In genomic region chr3:163983948-163984347, GRCh38 we compare ENCODE assay signal across 35 cellular contexts.
DNase-seq lines count a peak whose midpoint lies in the region; ATAC-seq, FAIRE-seq and TF ChIP-seq lines count a peak whose summit lies in the region.
"Had no signal": no experiment of that assay in that cellular context is flagged by ENCODE, and none has a peak within 500 bp of the region (broad histone marks: within the 10 kb centered on the region; RNA-seq: fewer than 3 reads in every experiment).

No MANE protein-coding gene starts in this region.

- H3K9me3 ChIP-seq in HepG2 (ENCODE audit: low read length) (no peaks in the 10 kb centered on the region), right lobe of liver (no peaks in the 10 kb centered on the region), A549 (peaks cover 5% of the 10 kb centered on the region; the same call in 1 of the 3 replicates), IMR-90 (ENCODE audit: control insufficient read depth, insufficient read depth, low read length) (peaks cover 2% of the 10 kb centered on the region; the same call in 1 of the 2 replicates), K562 (replicated peaks; ENCODE audit: control insufficient read depth, insufficient read depth, low read depth, low read length) (no peaks in the 10 kb centered on the region), MG63 (no peaks in the 10 kb centered on the region), endodermal cell (ENCODE audit: control insufficient read depth, low read length) (no peaks in the 10 kb centered on the region)
- H3K9me3 ChIP-seq: BE2C; BLaER1; BLaER1 treated with 17β-estradiol and CSF1 and Interleukin-3, amounts not matched to agents 10 nM and 100 nM; Caco-2 had no signal

- H3K27ac ChIP-seq in HepG2 (ENCODE audit: extremely low read length, insufficient read depth, low read length): no peak overlapping the region
- no peak overlapping the region for H3K27ac ChIP-seq in right lobe of liver
- no peak overlapping the region for H3K27ac ChIP-seq in A549
- no peak overlapping the region for H3K27ac ChIP-seq in IMR-90 (ENCODE audit: insufficient read depth, low read length)
- no peak overlapping the region for H3K27ac ChIP-seq in K562 (ENCODE audit: extremely low read depth, low read depth, low read length)
- H3K27ac ChIP-seq in endodermal cell (ENCODE audit: low read depth, low read length): no peak overlapping the region
- H3K27ac ChIP-seq: 22Rv1; BLaER1; BLaER1 treated with 17β-estradiol and CSF1 and Interleukin-3, amounts not matched to agents 10 nM and 100 nM; C4-2B had no signal

- in situ Hi-C loops in HepG2 (cut with HindIII; ENCODE audit: extremely low pct_ligation_motif_present, low pct_unique_long_range_greater_than_20kb) (no loop called here), IMR-90 (cut with MboI; ENCODE audit: low sequenced_read_pairs) (no loop called here), K562 (cut with MboI) (no loop called here)

- FAIRE-seq in HepG2 (lab: Jason Lieb, UNC) (no peak), A549 (lab: Jason Lieb, UNC) (no peak), K562 (lab: Jason Lieb, UNC) (no peak)
- FAIRE-seq: D721Med had no signal

- no peak overlapping the region for H2AFZ ChIP-seq in HepG2 (ENCODE audit: low read length)
- H2AFZ ChIP-seq in IMR-90 (replicated peaks; ENCODE audit: low read length, poor library complexity): no peak overlapping the region
- H2AFZ ChIP-seq in K562 (ENCODE audit: low read depth, low read length): no peak overlapping the region

- POLR2A ChIA-PET in HepG2 (lab: Yijun Ruan, JAX) (no interaction called here), A549 (lab: Yijun Ruan, JAX) (no interaction called here), IMR-90 (lab: Charles Lee; ENCODE audit: unreplicated experiment) (no interaction called here), K562 (lab: Yijun Ruan, JAX) (no interaction called here)

- no peak overlapping the region for H3K4me3 ChIP-seq in HepG2 (replicated peaks in 1 of 3; ENCODE audit: insufficient read depth in 1 of 3, low read depth in 2 of 3, low read length in 3 of 3)
- no peak overlapping the region for H3K4me3 ChIP-seq in right lobe of liver
- H3K4me3 ChIP-seq in A549: no peak overlapping the region
- H3K4me3 ChIP-seq in IMR-90 (ENCODE audit: insufficient read depth, low read depth, low read length): no peak overlapping the region
- H3K4me3 ChIP-seq in K562: no peak overlapping the region
- no peak overlapping the region for H3K4me3 ChIP-seq in MG63
- H3K4me3 ChIP-seq in endodermal cell (ENCODE audit: low read length): no peak overlapping the region
- H3K4me3 ChIP-seq: BLaER1; BLaER1 treated with 17β-estradiol and CSF1 and Interleukin-3, amounts not matched to agents 10 nM and 100 nM had no signal

- H3K79me2 ChIP-seq in HepG2 (ENCODE audit: insufficient read depth, low read length) (no peaks in the 10 kb centered on the region), K562 (ENCODE audit: control insufficient read depth, insufficient read depth, low read length) (no peaks in the 10 kb centered on the region)

- ATAC-seq in HepG2 (no peak), right lobe of liver (no peak), A549 (no peak), IMR-90 (ENCODE audit: low read depth) (no peak), K562 (no peak)
- ATAC-seq: CD8-positive, alpha-beta T cell had no signal

- no peak overlapping the region for H3K56ac ChIP-seq in IMR-90 (ENCODE audit: extremely low read depth, insufficient read depth, low read length)

- no peak overlapping the region for H3K9ac ChIP-seq in HepG2 (ENCODE audit: insufficient read depth, low read depth, low read length)
- H3K9ac ChIP-seq in IMR-90 (ENCODE audit: low read depth, low read length): no peak overlapping the region
- H3K9ac ChIP-seq in K562 (ENCODE audit: insufficient read depth in 1 of 2, low read depth in 2 of 2, low read length in 2 of 2): no peak overlapping the region
- H3K9ac ChIP-seq in endodermal cell (ENCODE audit: extremely low read depth, low read length, poor library complexity, severe bottlenecking): no peak overlapping the region
- H3K9ac ChIP-seq: BLaER1; BLaER1 treated with 17β-estradiol and CSF1 and Interleukin-3, amounts not matched to agents 10 nM and 100 nM had no signal

- no peak overlapping the region for H2AK9ac ChIP-seq in IMR-90 (replicated peaks; ENCODE audit: low read depth, low read length, poor library complexity)

- no peak overlapping the region for H3K27ac Mint-ChIP-seq in endodermal cell
- H3K27ac Mint-ChIP-seq: B cell; CD14-positive monocyte; CD4-positive, alpha-beta memory T cell; CD4-positive, alpha-beta T cell; CD4-positive, CD25-positive, alpha-beta regulatory T cell; CD8-positive, alpha-beta memory T cell; CD8-positive, alpha-beta T cell had no signal

- 3% methylated on average over 6 of the region's 6 CpGs for WGBS in HepG2 (ENCODE audit: low lambda C conversion rate)
- 52% methylated on average over 6 of the region's 6 CpGs for WGBS in right lobe of liver (ENCODE audit: insufficient coverage, low coverage, low lambda C conversion rate, missing lambda C conversion rate)
- 44% methylated on average over 6 of the region's 6 CpGs for WGBS in A549 (ENCODE audit: missing lambda C conversion rate)
- no CpG with 5 or more reads among the region's 6 CpGs for WGBS in IMR-90 (ENCODE audit: extremely low coverage in 2 of 2, insufficient read length in 1 of 2), 2 experiments
- 0% methylated on average over 6 of the region's 6 CpGs for WGBS in K562 (ENCODE audit: insufficient coverage, low coverage, missing lambda C conversion rate)
- 80 to 96% methylated on average over 1 to 6 of the region's 6 CpGs for WGBS in endodermal cell (ENCODE audit: insufficient coverage in 1 of 2, insufficient read length in 1 of 2), 2 experiments

- H4K20me1 ChIP-seq in HepG2 (ENCODE audit: insufficient read depth, low read length): no peaks in the 10 kb centered on the region
- H4K20me1 ChIP-seq in IMR-90 (ENCODE audit: insufficient read depth, low read length): no peaks in the 10 kb centered on the region
- H4K20me1 ChIP-seq in K562 (replicated peaks; ENCODE audit: control insufficient read depth, insufficient read depth, low read length): no peaks in the 10 kb centered on the region
- H4K20me1 ChIP-seq: BLaER1; BLaER1 treated with 17β-estradiol and CSF1 and Interleukin-3, amounts not matched to agents 10 nM and 100 nM had no signal

- no peaks in the 10 kb centered on the region for H3K36me3 ChIP-seq in HepG2 (replicated peaks in 1 of 2; ENCODE audit: control insufficient read depth in 1 of 2, insufficient read depth in 2 of 2, low read length in 2 of 2)
- no peaks in the 10 kb centered on the region for H3K36me3 ChIP-seq in right lobe of liver
- no peaks in the 10 kb centered on the region for H3K36me3 ChIP-seq in IMR-90 (ENCODE audit: control insufficient read depth, insufficient read depth, low read length)
- H3K36me3 ChIP-seq in K562 (ENCODE audit: control insufficient read depth, insufficient read depth, low read length): no peaks in the 10 kb centered on the region
- no peaks in the 10 kb centered on the region for H3K36me3 ChIP-seq in MG63
- H3K36me3 ChIP-seq in endodermal cell (ENCODE audit: control insufficient read depth, insufficient read depth, low read length): no peaks in the 10 kb centered on the region
- H3K36me3 ChIP-seq: BE2C; BLaER1; BLaER1 treated with 17β-estradiol and CSF1 and Interleukin-3, amounts not matched to agents 10 nM and 100 nM had no signal

- no peak overlapping the region for H4K5ac ChIP-seq in IMR-90 (ENCODE audit: low read depth, low read length)

- no peak for TF ChIP-seq EP300 in HepG2 (IDR thresholded peaks at IDR 0.05; ENCODE audit: low read depth in 2 of 2, low read length in 2 of 2)
- no peak for TF ChIP-seq EP300 in HepG2 (CRISPR knock-in tag; IDR thresholded peaks at IDR 0.05; ENCODE audit: borderline replicate concordance)
- TF ChIP-seq EP300 in A549 (IDR thresholded peaks at IDR 0.05): no peak
- TF ChIP-seq EP300 in K562 (IDR thresholded peaks at IDR 0.05; ENCODE audit: low read length): no peak

- TF ChIP-seq CTCF in HepG2 (CRISPR knock-in tag; IDR thresholded peaks at IDR 0.05) (no peak), right lobe of liver (IDR thresholded peaks at IDR 0.05) (no peak), A549 (IDR thresholded peaks at IDR 0.05) (no peak), IMR-90 (conservative IDR thresholded peaks at IDR 0.05; ENCODE audit: low read depth, low read length) (no peak), K562 (IDR thresholded peaks at IDR 0.05 in 2 of 3, conservative IDR thresholded peaks at IDR 0.05 in 1 of 3; ENCODE audit: insufficient read depth in 2 of 3, low read depth in 1 of 3, low read length in 3 of 3) (no peak), endodermal cell (conservative IDR thresholded peaks at IDR 0.05) (no peak)

- intact Hi-C loops in HepG2 (cut with micrococcal nuclease; ENCODE audit: unreplicated experiment) (no loop called here), right lobe of liver (cut with DNase I) (no loop called here), IMR-90 (cut with micrococcal nuclease) (no loop called here), K562 (cut with micrococcal nuclease) (no loop called here)

- H2BK5ac ChIP-seq in IMR-90 (ENCODE audit: low read depth, low read length, poor library complexity, severe bottlenecking): no peak overlapping the region

- H2BK120ac ChIP-seq in IMR-90 (ENCODE audit: low read depth, low read length): no peak overlapping the region

- no peaks in the 10 kb centered on the region for H3K79me1 ChIP-seq in IMR-90 (ENCODE audit: low read depth in 1 of 2, low read length in 2 of 2)

- H3K27me3 ChIP-seq in HepG2 (ENCODE audit: control insufficient read depth in 1 of 2, insufficient read depth in 2 of 2, low read length in 2 of 2) (no peaks in the 10 kb centered on the region), right lobe of liver (no peaks in the 10 kb centered on the region), IMR-90 (ENCODE audit: control insufficient read depth, insufficient read depth, low read length) (no peaks in the 10 kb centered on the region), K562 (ENCODE audit: control insufficient read depth in 2 of 2, insufficient read depth in 2 of 2, low read length in 2 of 2) (no peaks in the 10 kb centered on the region), MG63 (no peaks in the 10 kb centered on the region), endodermal cell (ENCODE audit: control insufficient read depth, insufficient read depth, low read length, poor library complexity, severe bottlenecking) (no peaks in the 10 kb centered on the region)
- H3K27me3 ChIP-seq: BE2C; BLaER1; BLaER1 treated with 17β-estradiol and CSF1 and Interleukin-3, amounts not matched to agents 10 nM and 100 nM had no signal

- peaks cover 4% of the 10 kb centered on the region for H3K9me3 Mint-ChIP-seq in endodermal cell

- DNase-seq in HepG2 (ENCODE audit: low spot score) (no peak), right lobe of liver (no peak), A549 (ENCODE audit: low read depth in 1 of 2, low spot score in 1 of 2) (no peak), IMR-90 (no peak), K562 (ENCODE audit: extremely low read depth in 1 of 4, low spot score in 3 of 4) (no peak), MG63 (no peak), endodermal cell (no peak)
- no peak for DNase-seq in activated CD8-positive, alpha-beta memory T cell treated with anti-CD3 and anti-CD28 coated beads, Interleukin-2, amount 50 U/mL, for 48 hours
- DNase-seq: 8988T; ACHN; AML-193; BE2C; C1 segment of cervical spinal cord; Caco-2; Calu3; CD4-positive, alpha-beta memory T cell; CD4-positive, alpha-beta T cell; CD4-positive, CD25-positive, alpha-beta regulatory T cell; CD8-positive, alpha-beta memory T cell; CD8-positive, alpha-beta T cell; COR-L47; DMS 273 treated with DMSO at 0.1 percent for 48 hours; DMS153; DMS53; DMS79; DMS79 treated with DMSO at 0.1 percent for 48 hours; DND-41; EL had no signal

- no peak overlapping the region for H3K23ac ChIP-seq in IMR-90 (ENCODE audit: low read depth, low read length)

- BruUV-seq in HepG2 (replicated peaks; lab: Mats Ljungman, UMichigan): no TSS peak
- no TSS peak for BruUV-seq in IMR-90 (replicated peaks; lab: Mats Ljungman, UMichigan)
- no TSS peak for BruUV-seq in K562 (replicated peaks; lab: Mats Ljungman, UMichigan)

- CTCF ChIA-PET in HepG2 (lab: Yijun Ruan, JAX; ENCODE audit: low intra/inter-chr PET ratio, low total read pairs) (no interaction called here), A549 (lab: Yijun Ruan, JAX) (no interaction called here), IMR-90 (lab: Yijun Ruan, JAX) (no interaction called here), K562 (lab: Yijun Ruan, JAX; ENCODE audit: low intra/inter-chr PET ratio) (no interaction called here)

- H3K4me3 Mint-ChIP-seq in endodermal cell: no peak overlapping the region
- H3K4me3 Mint-ChIP-seq: B cell; CD14-positive monocyte; CD4-positive, alpha-beta memory T cell; CD4-positive, alpha-beta T cell; CD4-positive, CD25-positive, alpha-beta regulatory T cell; CD8-positive, alpha-beta memory T cell; CD8-positive, alpha-beta T cell had no signal

- H2AK5ac ChIP-seq in IMR-90 (ENCODE audit: low read depth, low read length): no peak overlapping the region

- H2BK20ac ChIP-seq in IMR-90 (ENCODE audit: low read depth, low read length): no peak overlapping the region

- no peaks in the 10 kb centered on the region for H3K36me3 Mint-ChIP-seq in endodermal cell (ENCODE audit: low read depth)
- H3K36me3 Mint-ChIP-seq: CD14-positive monocyte; CD4-positive, alpha-beta memory T cell; CD4-positive, CD25-positive, alpha-beta regulatory T cell; CD8-positive, alpha-beta memory T cell; CD8-positive, alpha-beta T cell had no signal

- no peak overlapping the region for H3K4ac ChIP-seq in IMR-90 (ENCODE audit: low read depth, low read length)

- H3K14ac ChIP-seq in IMR-90 (replicated peaks; ENCODE audit: low read depth, low read length): no peak overlapping the region

- peaks cover 6% of the 10 kb centered on the region for H3K4me1 Mint-ChIP-seq in endodermal cell
- H3K4me1 Mint-ChIP-seq: B cell; CD14-positive monocyte; CD4-positive, alpha-beta memory T cell; CD4-positive, CD25-positive, alpha-beta regulatory T cell; CD8-positive, alpha-beta memory T cell had no signal

- H3K4me2 ChIP-seq in HepG2 (ENCODE audit: low read depth, low read length) (no peak overlapping the region), A549 (no peak overlapping the region), IMR-90 (ENCODE audit: low read depth, low read length) (no peak overlapping the region), K562 (ENCODE audit: insufficient read depth, low read length) (no peak overlapping the region)
- H3K4me2 ChIP-seq: BLaER1; BLaER1 treated with 17β-estradiol and CSF1 and Interleukin-3, amounts not matched to agents 10 nM and 100 nM had no signal

- no peak for TF ChIP-seq POLR2A in HepG2 (IDR thresholded peaks at IDR 0.05; ENCODE audit: insufficient read depth in 1 of 2, low read depth in 2 of 2, low read length in 2 of 2)
- no peak for TF ChIP-seq POLR2A in right lobe of liver (IDR thresholded peaks at IDR 0.05)
- no peak for TF ChIP-seq POLR2A in A549 (IDR thresholded peaks at IDR 0.05; ENCODE audit: low read length)
- no peak for TF ChIP-seq POLR2A in IMR-90 (IDR thresholded peaks at IDR 0.05; ENCODE audit: low read depth, low read length)
- no peak for TF ChIP-seq POLR2A in K562 (conservative IDR thresholded peaks at IDR 0.05)

- no peaks in the 10 kb centered on the region for H3K4me1 ChIP-seq in HepG2 (ENCODE audit: insufficient read depth, low read length)
- H3K4me1 ChIP-seq in right lobe of liver: no peaks in the 10 kb centered on the region
- no peaks in the 10 kb centered on the region for H3K4me1 ChIP-seq in A549
- no peaks in the 10 kb centered on the region for H3K4me1 ChIP-seq in IMR-90 (ENCODE audit: control insufficient read depth, insufficient read depth, low read length)
- no peaks in the 10 kb centered on the region for H3K4me1 ChIP-seq in K562 (replicated peaks in 1 of 2; ENCODE audit: control insufficient read depth in 2 of 2, insufficient read depth in 2 of 2, low read length in 2 of 2)
- H3K4me1 ChIP-seq in endodermal cell (ENCODE audit: control insufficient read depth, insufficient read depth, low read length): no peaks in the 10 kb centered on the region
- H3K4me1 ChIP-seq: BE2C; BLaER1; BLaER1 treated with 17β-estradiol and CSF1 and Interleukin-3, amounts not matched to agents 10 nM and 100 nM; Caco-2 had no signal

- dilution Hi-C loops in IMR-90 (cut with HindIII; ENCODE audit: low sequenced_read_pairs, unreplicated experiment): no loop called here

- H3K18ac ChIP-seq in IMR-90 (ENCODE audit: low read depth, low read length): no peak overlapping the region

- no peaks in the 10 kb centered on the region for H3K27me3 Mint-ChIP-seq in endodermal cell (ENCODE audit: insufficient read depth)
- H3K27me3 Mint-ChIP-seq: B cell; CD4-positive, alpha-beta memory T cell; CD4-positive, alpha-beta T cell; CD4-positive, CD25-positive, alpha-beta regulatory T cell; CD8-positive, alpha-beta memory T cell had no signal

- H4K8ac ChIP-seq in IMR-90 (ENCODE audit: low read depth in 2 of 2, low read length in 2 of 2): no peak overlapping the region

- H2BK15ac ChIP-seq in IMR-90 (ENCODE audit: low read depth, low read length): no peak overlapping the region

- H3K9me1 ChIP-seq in IMR-90 (ENCODE audit: insufficient read depth, low read length) (no peaks in the 10 kb centered on the region), K562 (ENCODE audit: control insufficient read depth, insufficient read depth, low read length) (no peaks in the 10 kb centered on the region)

- H4K91ac ChIP-seq in IMR-90 (ENCODE audit: insufficient read depth, low read depth, low read length): no peak overlapping the region

- TF ChIP-seq RAD21 in HepG2 (CRISPR knock-in tag; IDR thresholded peaks at IDR 0.05): no peak
- TF ChIP-seq RAD21 in A549 (conservative IDR thresholded peaks at IDR 0.05 in 1 of 2, IDR thresholded peaks at IDR 0.05 in 1 of 2): no peak
- no peak for TF ChIP-seq RAD21 in IMR-90 (IDR thresholded peaks at IDR 0.05; ENCODE audit: low read length)
- no peak for TF ChIP-seq RAD21 in K562 (CRISPR knock-in tag; conservative IDR thresholded peaks at IDR 0.05 in 1 of 2, IDR thresholded peaks at IDR 0.05 in 1 of 2)

Comparison
In these comparisons a context has a peak if more than half of its experiments do, and no peak if none do; other contexts are left out.
1. Of the 241 proteins assayed by ChIP-seq in both HepG2 and K562: peak only in HepG2: MAFF and MAFK; only in K562: MAFG; in both: none; in neither: 238.